Comparison of ENCODE assay signal across 9 cellular contexts in genomic region chr5:127909078-127909477, GRCh38.
DNase-seq lines count a peak whose midpoint lies in the region; ATAC-seq, FAIRE-seq and TF ChIP-seq lines count a peak whose summit lies in the region.
"Had no signal": no experiment of that assay in that cellular context is flagged by ENCODE, and none has a peak within 500 bp of the region (broad histone marks: within the 10 kb centered on the region; RNA-seq: fewer than 3 reads in every experiment).

No MANE protein-coding gene starts in this region.

- no peak for FAIRE-seq in frontal cortex (lab: Jason Lieb, UNC)

- peaks cover 0 to 4% of the 10 kb centered on the region in 2 donors for H3K4me1 ChIP-seq in lung (ENCODE audit: control insufficient read depth in 2 of 2, insufficient read depth in 2 of 2, low read length in 2 of 2)

- H3K27ac ChIP-seq in lung (ENCODE audit: low read depth in 1 of 2, low read length in 1 of 2) = no peak overlapping the region

- ATAC-seq in GM18502 (IDR thresholded peaks at IDR 0.05; ENCODE audit: poor library complexity, unreplicated experiment) (peak; percentile 87), HG02678 (IDR thresholded peaks at IDR 0.05; ENCODE audit: unreplicated experiment) (peak; percentile 80), lung (ENCODE audit: insufficient read depth, low FRiP score) (peak; percentile 69)
- no peak for ATAC-seq in activated CD4-positive, CD25-positive, alpha-beta regulatory T cell treated with anti-CD3 and anti-CD28 coated beads, Interleukin-2, amount 50 U/mL, for 24 hours

- CTCF ChIA-PET in BJ (lab: Yijun Ruan, JAX) = interaction anchor here (0.8 to 1.8 kb wide), 5 partner anchors 8 to 173 kb away, joined by 3 to 7 read pairs (median 4); no protein-coding TSS in a partner anchor

- H3K9me3 ChIP-seq in lung (ENCODE audit: control insufficient read depth in 2 of 2, insufficient read depth in 1 of 2, low read length in 1 of 2) = no peaks in the 10 kb centered on the region

- WGBS in lung, 2 donors = 48 to 54% methylated on average over 3 of the region's 3 CpGs

- no peak for DNase-seq in BJ (ENCODE audit: low read depth)
- peak; percentile 53 for DNase-seq in NCI-H146 (lab: John Stamatoyannopoulos, UW)
- no peak for DNase-seq in lung (ENCODE audit: low spot score)
- DNase-seq in frontal cortex (ENCODE audit: low spot score in 2 of 2) = no peak

- H3K4me3 Mint-ChIP-seq in brain = no peak overlapping the region
- H3K4me3 Mint-ChIP-seq: T-cell had no signal

- H3K4me1 Mint-ChIP-seq in brain = peaks cover 6% of the 10 kb centered on the region
- H3K4me1 Mint-ChIP-seq: T-cell had no signal

- H3K27me3 Mint-ChIP-seq in brain = no peaks in the 10 kb centered on the region

- no peaks in the 10 kb centered on the region for H3K36me3 Mint-ChIP-seq in brain
- H3K36me3 Mint-ChIP-seq: T-cell had no signal

- H3K27me3 ChIP-seq in BJ (ENCODE audit: control insufficient read depth, insufficient read depth, low read length) = no peaks in the 10 kb centered on the region
- H3K27me3 ChIP-seq in lung (ENCODE audit: control insufficient read depth, insufficient read depth) = no peaks in the 10 kb centered on the region

- no peak overlapping the region for H3K27ac Mint-ChIP-seq in brain
- H3K27ac Mint-ChIP-seq: T-cell had no signal

- no peaks in the 10 kb centered on the region for H3K36me3 ChIP-seq in BJ (ENCODE audit: control insufficient read depth, insufficient read depth, low read length)
- no peaks in the 10 kb centered on the region for H3K36me3 ChIP-seq in lung (ENCODE audit: control insufficient read depth in 2 of 2, insufficient read depth in 2 of 2, low read length in 2 of 2)

- H3K9me3 Mint-ChIP-seq in brain = no peaks in the 10 kb centered on the region
- H3K9me3 Mint-ChIP-seq: T-cell had no signal

- POLR2A ChIA-PET in BJ (lab: Charles Lee) = no interaction called here

- TF ChIP-seq CTCF in BJ (IDR thresholded peaks at IDR 0.05; ENCODE audit: insufficient read depth, low read depth, low read length) (peak; percentile 78), brain (conservative IDR thresholded peaks at IDR 0.05) (peak; percentile 22 to 61), lung (IDR thresholded peaks at IDR 0.05; ENCODE audit: control extremely low read depth, extremely low read depth) (no peak)

- H3K4me3 ChIP-seq in BJ (ENCODE audit: low read depth, low read length) (no peak overlapping the region), lung (no peak overlapping the region)

Comparison
In these comparisons a context has a peak if more than half of its experiments do, and no peak if none do; other contexts are left out.
1. ATAC-seq: peak in GM18502 (single experiment), HG02678 (single experiment) and lung (single experiment); none in activated CD4-positive, CD25-positive, alpha-beta regulatory T cell treated with anti-CD3 and anti-CD28 coated beads, Interleukin-2, amount 50 U/mL, for 24 hours (0 of 2).